Comparison of ENCODE assay signal across 1 cellular context in the genomic region with DNA sequence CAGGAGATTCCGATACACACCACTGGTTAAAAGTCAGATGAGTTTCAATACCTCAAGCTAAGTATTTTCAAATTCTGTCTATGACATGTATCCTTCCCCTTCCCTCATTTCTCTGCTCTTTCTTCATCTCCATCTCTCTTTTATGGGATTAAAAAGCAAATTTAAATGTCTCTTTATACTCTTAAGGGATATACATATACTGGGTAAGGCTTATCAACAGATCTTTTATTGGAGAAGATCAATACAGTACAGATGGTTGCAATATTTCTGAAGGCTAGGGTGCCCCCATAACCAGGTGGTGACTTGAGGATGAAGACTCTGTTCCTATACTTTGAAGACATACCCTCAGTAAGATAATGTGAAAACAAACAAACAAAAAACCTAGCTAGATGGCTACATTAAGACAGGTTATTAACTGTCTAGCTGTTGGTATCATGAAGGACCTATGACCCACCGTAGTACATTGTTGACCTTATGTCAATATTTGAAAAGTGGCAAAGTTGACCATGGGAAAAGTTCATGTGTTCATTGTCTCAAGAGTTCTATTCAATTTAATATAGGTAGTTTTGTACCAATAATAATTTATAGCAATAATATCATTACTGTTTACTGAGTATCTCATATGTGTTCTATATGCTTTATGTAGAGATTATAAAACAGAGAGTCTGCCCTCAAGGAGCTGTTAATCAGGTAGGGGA.
A peak's percentile ranks its signal among the peaks of the same experiment; 100 is the strongest.
TF ChIP-seq lines count a peak whose summit lies in the region.

No MANE protein-coding gene starts in this region.

TF ChIP-seq in HepG2, 621 proteins besides CTCF, POLR2A, EP300 and RAD21 (continued from another document):
- peak; percentile 82 for TF ChIP-seq EHMT2 (IDR thresholded peaks at IDR 0.05; ENCODE audit: borderline replicate concordance, low read depth, low read length)
- TF ChIP-seq HIVEP1 (CRISPR knock-in tag; IDR thresholded peaks at IDR 0.05) = no peak
- TF ChIP-seq ZNF75D (CRISPR knock-in tag; IDR thresholded peaks at IDR 0.05; ENCODE audit: borderline replicate concordance) = no peak
- TF ChIP-seq, protein P1, sequence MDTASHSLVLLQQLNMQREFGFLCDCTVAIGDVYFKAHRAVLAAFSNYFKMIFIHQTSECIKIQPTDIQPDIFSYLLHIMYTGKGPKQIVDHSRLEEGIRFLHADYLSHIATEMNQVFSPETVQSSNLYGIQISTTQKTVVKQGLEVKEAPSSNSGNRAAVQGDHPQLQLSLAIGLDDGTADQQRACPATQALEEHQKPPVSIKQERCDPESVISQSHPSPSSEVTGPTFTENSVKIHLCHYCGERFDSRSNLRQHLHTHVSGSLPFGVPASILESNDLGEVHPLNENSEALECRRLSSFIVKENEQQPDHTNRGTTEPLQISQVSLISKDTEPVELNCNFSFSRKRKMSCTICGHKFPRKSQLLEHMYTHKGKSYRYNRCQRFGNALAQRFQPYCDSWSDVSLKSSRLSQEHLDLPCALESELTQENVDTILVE (CRISPR knock-in tag; IDR thresholded peaks at IDR 0.05) = no peak
- no peak for TF ChIP-seq JDP2 (CRISPR knock-in tag; IDR thresholded peaks at IDR 0.05; ENCODE audit: borderline replicate concordance)
- TF ChIP-seq ZNF547 (CRISPR knock-in tag; IDR thresholded peaks at IDR 0.05) = no peak
- no peak for TF ChIP-seq HOXA3 (CRISPR knock-in tag; IDR thresholded peaks at IDR 0.05)
- TF ChIP-seq, protein P2, sequence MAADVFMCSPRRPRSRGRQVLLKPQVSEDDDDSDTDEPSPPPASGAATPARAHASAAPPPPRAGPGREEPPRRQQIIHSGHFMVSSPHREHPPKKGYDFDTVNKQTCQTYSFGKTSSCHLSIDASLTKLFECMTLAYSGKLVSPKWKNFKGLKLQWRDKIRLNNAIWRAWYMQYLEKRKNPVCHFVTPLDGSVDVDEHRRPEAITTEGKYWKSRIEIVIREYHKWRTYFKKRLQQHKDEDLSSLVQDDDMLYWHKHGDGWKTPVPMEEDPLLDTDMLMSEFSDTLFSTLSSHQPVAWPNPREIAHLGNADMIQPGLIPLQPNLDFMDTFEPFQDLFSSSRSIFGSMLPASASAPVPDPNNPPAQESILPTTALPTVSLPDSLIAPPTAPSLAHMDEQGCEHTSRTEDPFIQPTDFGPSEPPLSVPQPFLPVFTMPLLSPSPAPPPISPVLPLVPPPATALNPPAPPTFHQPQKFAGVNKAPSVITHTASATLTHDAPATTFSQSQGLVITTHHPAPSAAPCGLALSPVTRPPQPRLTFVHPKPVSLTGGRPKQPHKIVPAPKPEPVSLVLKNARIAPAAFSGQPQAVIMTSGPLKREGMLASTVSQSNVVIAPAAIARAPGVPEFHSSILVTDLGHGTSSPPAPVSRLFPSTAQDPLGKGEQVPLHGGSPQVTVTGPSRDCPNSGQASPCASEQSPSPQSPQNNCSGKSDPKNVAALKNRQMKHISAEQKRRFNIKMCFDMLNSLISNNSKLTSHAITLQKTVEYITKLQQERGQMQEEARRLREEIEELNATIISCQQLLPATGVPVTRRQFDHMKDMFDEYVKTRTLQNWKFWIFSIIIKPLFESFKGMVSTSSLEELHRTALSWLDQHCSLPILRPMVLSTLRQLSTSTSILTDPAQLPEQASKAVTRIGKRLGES (CRISPR knock-in tag; IDR thresholded peaks at IDR 0.05; ENCODE audit: borderline replicate concordance) = no peak
- peak; percentile 18; the same call in 1 of the 2 replicates for TF ChIP-seq ZMYM4 (CRISPR knock-in tag; IDR thresholded peaks at IDR 0.05)
- TF ChIP-seq, protein P3, sequence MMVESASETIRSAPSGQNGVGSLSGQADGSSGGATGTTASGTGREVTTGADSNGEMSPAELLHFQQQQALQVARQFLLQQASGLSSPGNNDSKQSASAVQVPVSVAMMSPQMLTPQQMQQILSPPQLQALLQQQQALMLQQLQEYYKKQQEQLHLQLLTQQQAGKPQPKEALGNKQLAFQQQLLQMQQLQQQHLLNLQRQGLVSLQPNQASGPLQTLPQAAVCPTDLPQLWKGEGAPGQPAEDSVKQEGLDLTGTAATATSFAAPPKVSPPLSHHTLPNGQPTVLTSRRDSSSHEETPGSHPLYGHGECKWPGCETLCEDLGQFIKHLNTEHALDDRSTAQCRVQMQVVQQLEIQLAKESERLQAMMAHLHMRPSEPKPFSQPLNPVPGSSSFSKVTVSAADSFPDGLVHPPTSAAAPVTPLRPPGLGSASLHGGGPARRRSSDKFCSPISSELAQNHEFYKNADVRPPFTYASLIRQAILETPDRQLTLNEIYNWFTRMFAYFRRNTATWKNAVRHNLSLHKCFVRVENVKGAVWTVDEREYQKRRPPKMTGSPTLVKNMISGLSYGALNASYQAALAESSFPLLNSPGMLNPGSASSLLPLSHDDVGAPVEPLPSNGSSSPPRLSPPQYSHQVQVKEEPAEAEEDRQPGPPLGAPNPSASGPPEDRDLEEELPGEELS (CRISPR knock-in tag; IDR thresholded peaks at IDR 0.05) = peak; percentile 44; the same call in 1 of the 2 replicates
- peak; percentile 45; the same call in 1 of the 2 replicates for TF ChIP-seq FOXJ3 (CRISPR knock-in tag; IDR thresholded peaks at IDR 0.05; ENCODE audit: borderline replicate concordance)
- no peak for TF ChIP-seq ZNF441 (CRISPR knock-in tag; IDR thresholded peaks at IDR 0.05; ENCODE audit: borderline replicate concordance)
- no peak for TF ChIP-seq ZNF761 (CRISPR knock-in tag; conservative IDR thresholded peaks at IDR 0.05)
- no peak for TF ChIP-seq NFKB2 (CRISPR knock-in tag; IDR thresholded peaks at IDR 0.05; ENCODE audit: borderline replicate concordance)
- peak; percentile 26; the same call in 1 of the 2 replicates for TF ChIP-seq ATF1 (CRISPR knock-in tag; IDR thresholded peaks at IDR 0.05)
- no peak for TF ChIP-seq ZZZ3 (CRISPR knock-in tag; IDR thresholded peaks at IDR 0.05; ENCODE audit: borderline replicate concordance)
